ENCODE assay signal across 20 cellular contexts in genomic region chr7:101518348-101518747, GRCh38.
DNase-seq lines count a peak whose midpoint lies in the region; ATAC-seq and TF ChIP-seq lines count a peak whose summit lies in the region.
"Had no signal": no experiment of that assay in that cellular context is flagged by ENCODE, and none has a peak within 500 bp of the region (broad histone marks: within the 10 kb centered on the region; RNA-seq: fewer than 3 reads in every experiment).

No MANE protein-coding gene starts in this region.

- WGBS in heart right ventricle, 2 donors = 53 to 61% methylated on average over 8 of the region's 8 CpGs

- no peak for TF ChIP-seq POLR2A in erythroblast (IDR thresholded peaks at IDR 0.05; ENCODE audit: low read length)

- H3K36me3 Mint-ChIP-seq in mesothelial cell of epicardium (peaks cover 12% of the 10 kb centered on the region), Calu3 (ENCODE audit: insufficient read depth, unreplicated experiment) (no peaks in the 10 kb centered on the region)
- H3K36me3 Mint-ChIP-seq: activated naive CD8-positive, alpha-beta T cell treated with anti-CD3 and anti-CD28 coated beads, Interleukin-2, amount 10 ng/mL, durations not matched to agents 7 days and 5 days; naive thymus-derived CD4-positive, alpha-beta T cell had no signal

- H3K27ac ChIP-seq in heart right ventricle = no peak overlapping the region
- H3K27ac ChIP-seq: cardiac muscle cell, uterus, WERI-Rb-1 had no signal

- H3K4me3 Mint-ChIP-seq in mesothelial cell of epicardium = no peak overlapping the region
- H3K4me3 Mint-ChIP-seq in Calu3 (ENCODE audit: low read depth, unreplicated experiment) = no peak overlapping the region
- H3K4me3 Mint-ChIP-seq: activated CD4-positive, alpha-beta memory T cell treated with anti-CD3 and anti-CD28 coated beads, Interleukin-2, amount 10 ng/mL, durations not matched to agents 7 days and 5 days; activated naive CD8-positive, alpha-beta T cell treated with anti-CD3 and anti-CD28 coated beads, Interleukin-2, amount 10 ng/mL, durations not matched to agents 7 days and 5 days; H9; naive thymus-derived CD4-positive, alpha-beta T cell; stimulated activated naive CD8-positive, alpha-beta T cell treated with anti-CD3 and anti-CD28 coated beads, Interleukin-15, Interleukin-2, amounts not matched to agents 100 ng/mL and 50 ng/mL, for 24 hours had no signal

- H3K9me3 ChIP-seq in heart right ventricle = peaks cover 0 to 14% (median 0%) of the 10 kb centered on the region in 11 donors
- H3K9me3 ChIP-seq: uterus had no signal

- H3K27me3 ChIP-seq in heart right ventricle = peaks cover 0 to 41% (median 23%) of the 10 kb centered on the region in 7 donors
- H3K27me3 ChIP-seq: cardiac muscle cell, uterus had no signal

- BruUV-seq in Calu3 (replicated peaks; lab: Mats Ljungman, UMichigan) = no TSS peak

- CTCF ChIA-PET in Calu3 (lab: Charles Lee) = no interaction called here

- H3K36me3 ChIP-seq in heart right ventricle = no peaks in the 10 kb centered on the region
- H3K36me3 ChIP-seq: cardiac muscle cell, uterus, WERI-Rb-1 had no signal

- no peaks in the 10 kb centered on the region for H3K27me3 Mint-ChIP-seq in mesothelial cell of epicardium (ENCODE audit: low read depth)
- H3K27me3 Mint-ChIP-seq in Calu3 (ENCODE audit: unreplicated experiment) = peaks cover 34% of the 10 kb centered on the region

- no peaks in the 10 kb centered on the region for H3K4me1 ChIP-seq in heart right ventricle
- H3K4me1 ChIP-seq: uterus had no signal

- peaks cover 16% of the 10 kb centered on the region for H3K4me1 Mint-ChIP-seq in mesothelial cell of epicardium
- no peaks in the 10 kb centered on the region for H3K4me1 Mint-ChIP-seq in Calu3 (ENCODE audit: low read depth, unreplicated experiment)
- H3K4me1 Mint-ChIP-seq: activated CD4-positive, alpha-beta memory T cell treated with anti-CD3 and anti-CD28 coated beads, Interleukin-2, amount 10 ng/mL, durations not matched to agents 7 days and 5 days; activated naive CD8-positive, alpha-beta T cell treated with anti-CD3 and anti-CD28 coated beads, Interleukin-2, amount 10 ng/mL, durations not matched to agents 7 days and 5 days; naive thymus-derived CD4-positive, alpha-beta T cell had no signal

- peaks cover 5% of the 10 kb centered on the region for H3K9me3 Mint-ChIP-seq in mesothelial cell of epicardium
- no peaks in the 10 kb centered on the region for H3K9me3 Mint-ChIP-seq in Calu3 (ENCODE audit: low read depth, unreplicated experiment)
- H3K9me3 Mint-ChIP-seq: activated CD4-positive, alpha-beta memory T cell treated with anti-CD3 and anti-CD28 coated beads, Interleukin-2, amount 10 ng/mL, durations not matched to agents 7 days and 5 days; H9; stimulated activated naive CD8-positive, alpha-beta T cell treated with anti-CD3 and anti-CD28 coated beads, Interleukin-15, Interleukin-2, amounts not matched to agents 100 ng/mL and 50 ng/mL, for 24 hours had no signal

- TF ChIP-seq CTCF in heart right ventricle (IDR thresholded peaks at IDR 0.05) = no peak
- TF ChIP-seq CTCF in mesothelial cell of epicardium (IDR thresholded peaks at IDR 0.05; ENCODE audit: unreplicated experiment) = no peak
- TF ChIP-seq CTCF in Calu3 (IDR thresholded peaks at IDR 0.05; ENCODE audit: unreplicated experiment) = no peak

- DNase-seq in Right ventricle myocardium superior = peak; percentile 26
- DNase-seq in heart right ventricle = no peak
- DNase-seq in amniotic epithelial cell (ENCODE audit: low read depth) = peak; percentile 48
- DNase-seq in mesothelial cell of epicardium (ENCODE audit: low spot score in 2 of 2, unreplicated experiment in 2 of 2) = no peak
- no peak for DNase-seq in erythroblast (lab: John Stamatoyannopoulos, UW)
- DNase-seq in middle frontal gyrus (ENCODE audit: extremely low spot score, low spot score) = no peak
- no peak for DNase-seq in Calu3
- DNase-seq: activated CD4-positive, alpha-beta memory T cell treated with anti-CD3 and anti-CD28 coated beads, Interleukin-2, amount 10 ng/mL, durations not matched to agents 7 days and 5 days; activated naive CD8-positive, alpha-beta T cell treated with anti-CD3 and anti-CD28 coated beads, Interleukin-2, amount 10 ng/mL, durations not matched to agents 7 days and 5 days; effector CD4-positive, alpha-beta T cell; H9; left ventricle myocardium superior; naive thymus-derived CD4-positive, alpha-beta T cell; NCI-H187 treated with DMSO at 0.1 percent for 48 hours; NCI-H774; uterus; WERI-Rb-1 had no signal

- no peak for ATAC-seq in Right ventricle myocardium superior (ENCODE audit: poor library complexity)
- ATAC-seq in heart right ventricle = no peak
- no peak for ATAC-seq in HG02870 (IDR thresholded peaks at IDR 0.05; ENCODE audit: unreplicated experiment)
- ATAC-seq: left ventricle myocardium superior; naive thymus-derived CD4-positive, alpha-beta T cell had no signal

- H3K4me3 ChIP-seq in heart right ventricle = no peak overlapping the region
- H3K4me3 ChIP-seq: cardiac muscle cell, uterus had no signal

- peak overlapping the region; percentile 70 for H3K27ac Mint-ChIP-seq in mesothelial cell of epicardium
- no peak overlapping the region for H3K27ac Mint-ChIP-seq in Calu3 (ENCODE audit: unreplicated experiment)
- H3K27ac Mint-ChIP-seq: activated CD4-positive, alpha-beta memory T cell treated with anti-CD3 and anti-CD28 coated beads, Interleukin-2, amount 10 ng/mL, durations not matched to agents 7 days and 5 days; activated naive CD8-positive, alpha-beta T cell treated with anti-CD3 and anti-CD28 coated beads, Interleukin-2, amount 10 ng/mL, durations not matched to agents 7 days and 5 days; naive thymus-derived CD4-positive, alpha-beta T cell; stimulated activated naive CD8-positive, alpha-beta T cell treated with anti-CD3 and anti-CD28 coated beads, Interleukin-15, Interleukin-2, amounts not matched to agents 100 ng/mL and 50 ng/mL, for 24 hours had no signal

- intact Hi-C loops in Right ventricle myocardium superior (cut with DNase I) (no loop called here), heart right ventricle (cut with DNase I) (no loop called here), Calu3 (cut with micrococcal nuclease; ENCODE audit: unreplicated experiment) (no loop called here)

Comparison
In these comparisons a context has a peak if more than half of its experiments do, and no peak if none do; other contexts are left out.
1. DNase-seq: peak in Right ventricle myocardium superior (single experiment) and amniotic epithelial cell (single experiment); none in heart right ventricle (0 of 2), mesothelial cell of epicardium (0 of 2), erythroblast (0 of 2), middle frontal gyrus (single experiment) and Calu3 (single experiment).